Comparison of ENCODE assay signal across 20 cellular contexts in the genomic region with DNA sequence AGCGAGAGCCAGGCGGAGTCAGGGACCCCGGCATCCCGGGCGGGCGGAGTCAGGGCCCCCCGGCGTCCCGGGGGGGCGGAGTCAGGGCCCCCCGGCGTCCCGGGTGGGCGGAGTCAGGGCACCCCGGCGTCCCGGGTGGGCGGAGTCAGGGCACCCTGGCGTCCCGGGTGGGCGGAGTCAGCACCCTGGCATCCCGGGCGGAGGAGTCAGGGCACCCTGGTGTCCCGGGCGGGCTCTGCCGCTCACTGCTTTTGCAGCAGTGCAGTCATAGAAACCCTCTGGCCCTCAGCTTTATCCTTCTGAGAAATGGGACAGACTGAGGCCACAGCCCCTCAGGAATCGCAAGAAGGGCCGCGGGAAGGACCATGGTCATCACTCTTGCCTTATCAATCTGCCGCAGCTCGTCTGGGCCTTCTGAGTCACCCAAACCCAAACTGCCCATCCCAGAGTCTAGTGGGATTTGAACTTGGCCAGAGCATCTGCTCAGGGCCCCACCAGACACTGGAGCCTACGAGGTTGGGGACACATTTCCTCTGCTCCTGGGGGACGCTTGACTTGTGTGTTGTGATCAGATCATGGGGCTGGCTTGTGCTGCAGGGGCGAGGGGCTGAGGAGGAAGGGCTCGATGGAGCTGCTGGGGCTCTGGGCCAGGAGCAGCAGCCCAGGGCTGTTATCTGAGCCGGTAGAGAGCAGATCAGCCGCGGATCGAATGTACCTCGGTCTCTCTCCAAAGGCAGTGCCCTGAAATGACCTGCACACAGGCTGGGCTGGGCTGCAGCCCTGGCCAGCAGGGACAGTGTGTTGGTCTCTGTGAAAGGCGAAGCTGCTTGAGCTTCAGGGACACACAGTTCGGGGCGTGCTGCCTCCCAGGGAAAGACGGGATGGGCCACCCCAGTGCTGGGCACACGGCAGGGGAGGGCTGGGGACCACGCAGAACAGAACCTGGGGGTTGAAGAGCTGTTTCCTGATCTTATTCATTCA.
DNase-seq lines count a peak whose midpoint lies in the region; ATAC-seq, FAIRE-seq and TF ChIP-seq lines count a peak whose summit lies in the region.
"Had no signal": no experiment of that assay in that cellular context is flagged by ENCODE, and none has a peak within 500 bp of the region (broad histone marks: within the 10 kb centered on the region; RNA-seq: fewer than 3 reads in every experiment).

No MANE protein-coding gene starts in this region.

- H3K27ac ChIP-seq in aorta (ENCODE audit: low read depth in 1 of 2, low read length in 2 of 2) (no peak overlapping the region), small intestine (ENCODE audit: low read depth in 1 of 2, low read length in 1 of 2) (no peak overlapping the region)
- H3K27ac ChIP-seq: neutrophil, suprapubic skin had no signal

- intact Hi-C loops in natural killer cell (cut with micrococcal nuclease), result no loop called here
- intact Hi-C loops in Right ventricle myocardium superior (cut with DNase I), result no loop called here
- intact Hi-C loops in aorta (cut with DNase I), result no loop called here

- no peaks in the 10 kb centered on the region for H3K36me3 ChIP-seq in aorta (ENCODE audit: control insufficient read depth in 1 of 2, insufficient read depth in 2 of 2, low read length in 1 of 2)
- H3K36me3 ChIP-seq in small intestine (ENCODE audit: control insufficient read depth in 2 of 2, insufficient read depth in 2 of 2, low read length in 2 of 2), result no peaks in the 10 kb centered on the region
- H3K36me3 ChIP-seq: neutrophil, suprapubic skin had no signal

- H3K27me3 ChIP-seq in aorta (ENCODE audit: control insufficient read depth in 1 of 2, insufficient read depth in 2 of 2, low read length in 1 of 2) (no peaks in the 10 kb centered on the region), small intestine (ENCODE audit: control insufficient read depth in 2 of 2, insufficient read depth in 2 of 2, low read length in 2 of 2) (no peaks in the 10 kb centered on the region)

- no peaks in the 10 kb centered on the region for H3K36me3 Mint-ChIP-seq in natural killer cell treated with Interleukin-12 subunit alpha and Interleukin-12 subunit beta and Interleukin-15 and Interleukin-18, amount 100 ng/mL, for 72 hours
- no peaks in the 10 kb centered on the region for H3K36me3 Mint-ChIP-seq in natural killer cell
- H3K36me3 Mint-ChIP-seq: CD4-positive, alpha-beta memory T cell had no signal

- H3K4me3 Mint-ChIP-seq in natural killer cell treated with Interleukin-12 subunit alpha and Interleukin-12 subunit beta and Interleukin-15 and Interleukin-18, amount 100 ng/mL, for 72 hours, result no peak overlapping the region
- no peak overlapping the region for H3K4me3 Mint-ChIP-seq in natural killer cell
- H3K4me3 Mint-ChIP-seq: activated CD4-positive, alpha-beta T cell treated with anti-CD3 and anti-CD28 coated beads for 36 hours; CD4-positive, alpha-beta memory T cell had no signal

- H3K27ac Mint-ChIP-seq in natural killer cell treated with Interleukin-12 subunit alpha and Interleukin-12 subunit beta and Interleukin-15 and Interleukin-18, amount 100 ng/mL, for 72 hours, result no peak overlapping the region
- no peak overlapping the region for H3K27ac Mint-ChIP-seq in natural killer cell
- H3K27ac Mint-ChIP-seq: activated CD4-positive, alpha-beta T cell treated with anti-CD3 and anti-CD28 coated beads for 36 hours had no signal

- 67 to 68% methylated on average over 36 to 46 of the region's 46 CpGs for WGBS in aorta, 2 donors
- 72 to 77% (median 75%) methylated on average over 40 to 46 of the region's 46 CpGs for WGBS in small intestine, 3 donors

- no peak for TF ChIP-seq CTCF in natural killer cell (IDR thresholded peaks at IDR 0.05)

- no peaks in the 10 kb centered on the region for H3K9me3 Mint-ChIP-seq in natural killer cell treated with Interleukin-12 subunit alpha and Interleukin-12 subunit beta and Interleukin-15 and Interleukin-18, amount 100 ng/mL, for 72 hours
- no peaks in the 10 kb centered on the region for H3K9me3 Mint-ChIP-seq in natural killer cell

- H3K4me1 ChIP-seq in aorta (ENCODE audit: control insufficient read depth in 1 of 2, insufficient read depth in 2 of 2, low read length in 2 of 2) (no peaks in the 10 kb centered on the region), small intestine (ENCODE audit: control insufficient read depth in 2 of 2, insufficient read depth in 1 of 2, low read depth in 1 of 2, low read length in 1 of 2) (no peaks in the 10 kb centered on the region)

- no peak for FAIRE-seq in small intestine (lab: Jason Lieb, UNC)

- H3K4me3 ChIP-seq in aorta (ENCODE audit: low read length in 2 of 2) (no peak overlapping the region), small intestine (ENCODE audit: low read depth in 1 of 2, low read length in 2 of 2) (no peak overlapping the region)
- H3K4me3 ChIP-seq: suprapubic skin had no signal

- DNase-seq in natural killer cell treated with Interleukin-12 subunit alpha and Interleukin-12 subunit beta and Interleukin-15 and Interleukin-18, amount 100 ng/mL, for 72 hours (ENCODE audit: low spot score), result peak; percentile 59
- no peak for DNase-seq in natural killer cell
- DNase-seq in Right ventricle myocardium superior, result no peak
- DNase-seq in mucosa of gallbladder (ENCODE audit: low spot score), result peak; percentile 51
- DNase-seq in aorta, result peak in 1 of 2 donors; percentile 43
- no peak for DNase-seq in dermis blood vessel endothelial cell
- no peak for DNase-seq in NCI-H1105 (lab: John Stamatoyannopoulos, UW)
- DNase-seq in small intestine, result no peak
- DNase-seq: activated CD4-positive, alpha-beta T cell treated with anti-CD3 and anti-CD28 coated beads for 36 hours; activated CD8-positive, alpha-beta memory T cell treated with anti-CD3 and anti-CD28 coated beads, Interleukin-2, amount 50 U/mL, for 48 hours; activated naive CD4-positive, alpha-beta T cell treated with anti-CD3 and anti-CD28 coated beads, Interleukin-2, amount 50 U/mL, for 16 hours; CD4-positive, alpha-beta memory T cell; H7; NCI-H1105 treated with DMSO at 0.1 percent for 48 hours; NCI-H524; OCI-M1; stimulated activated CD4-positive, alpha-beta T cell treated with anti-CD3 and anti-CD28 coated beads, Interleukin-4, amount 100 ng/mL, for 24 hours; T-helper 9 cell had no signal

- H3K4me1 Mint-ChIP-seq in natural killer cell treated with Interleukin-12 subunit alpha and Interleukin-12 subunit beta and Interleukin-15 and Interleukin-18, amount 100 ng/mL, for 72 hours (ENCODE audit: low read depth in 2 of 2), result peaks cover 5% of the 10 kb centered on the region in 2 donors
- peaks cover 7% of the 10 kb centered on the region in 2 donors for H3K4me1 Mint-ChIP-seq in natural killer cell
- H3K4me1 Mint-ChIP-seq: activated CD4-positive, alpha-beta T cell treated with anti-CD3 and anti-CD28 coated beads for 36 hours; CD4-positive, alpha-beta memory T cell had no signal

- no peak for ATAC-seq in natural killer cell treated with Interleukin-12 subunit alpha and Interleukin-12 subunit beta and Interleukin-15 and Interleukin-18, amount 100 ng/mL, for 72 hours
- ATAC-seq in natural killer cell (no peak), Right ventricle myocardium superior (ENCODE audit: poor library complexity) (peak; percentile 94), aorta (ENCODE audit: low FRiP score) (peak; percentile 9)
- ATAC-seq: activated CD4-positive, alpha-beta T cell treated with anti-CD3 and anti-CD28 coated beads for 36 hours had no signal

- no peaks in the 10 kb centered on the region for H3K9me3 ChIP-seq in aorta (ENCODE audit: control insufficient read depth, low read length)
- H3K9me3 ChIP-seq in small intestine (ENCODE audit: control insufficient read depth, low read depth), result no peaks in the 10 kb centered on the region
- H3K9me3 ChIP-seq: neutrophil, suprapubic skin had no signal

- H3K27me3 Mint-ChIP-seq in natural killer cell treated with Interleukin-12 subunit alpha and Interleukin-12 subunit beta and Interleukin-15 and Interleukin-18, amount 100 ng/mL, for 72 hours, result peaks cover 6 to 12% of the 10 kb centered on the region in 2 donors
- H3K27me3 Mint-ChIP-seq in natural killer cell (ENCODE audit: low read depth in 2 of 2), result peaks cover 19 to 33% of the 10 kb centered on the region in 2 donors

Comparison
In these comparisons a context has a peak if more than half of its experiments do, and no peak if none do; other contexts are left out.
1. DNase-seq: peak in natural killer cell treated with Interleukin-12 subunit alpha and Interleukin-12 subunit beta and Interleukin-15 and Interleukin-18, amount 100 ng/mL, for 72 hours (single experiment) and mucosa of gallbladder (single experiment); none in natural killer cell (single experiment), Right ventricle myocardium superior (single experiment), dermis blood vessel endothelial cell (single experiment), NCI-H1105 (single experiment) and small intestine (single experiment).
2. ATAC-seq: peak in Right ventricle myocardium superior (single experiment) and aorta (single experiment); none in natural killer cell treated with Interleukin-12 subunit alpha and Interleukin-12 subunit beta and Interleukin-15 and Interleukin-18, amount 100 ng/mL, for 72 hours (0 of 2) and natural killer cell (0 of 3).